In genomic region chr19:18281082-18282020, GRCh38 we compare ENCODE assay signal across 8 cellular contexts. TPM values are rescaled to one million over a fixed set of nuclear protein-coding genes. Genes with fewer than 3 reads are reported as not detected.
A peak's percentile ranks its signal among the peaks of the same experiment; 100 is the strongest.
DNase-seq lines count a peak whose midpoint lies in the region; ATAC-seq, FAIRE-seq and TF ChIP-seq lines count a peak whose summit lies in the region.

TSS of gene JUND (minus strand) at chr19:18281622. CDS start at chr19:18281484, 138 bp downstream.

- no peak for TF ChIP-seq CTCF in OCI-LY1 (IDR thresholded peaks at IDR 0.05; ENCODE audit: low read length)
- TF ChIP-seq CTCF in endothelial cell of umbilical vein (IDR thresholded peaks at IDR 0.05; ENCODE audit: extremely low read depth in 1 of 2, insufficient read depth in 1 of 2, low read depth in 1 of 2, low read length in 2 of 2), result no peak

- dilution Hi-C loops in endothelial cell of umbilical vein (cut with MboI; ENCODE audit: extremely low pct_ligation_motif_present, low sequenced_read_pairs), result no loop called here

- no peaks in the 10 kb centered on the region for H3F3A ChIP-seq in OCI-LY1 (ENCODE audit: insufficient read depth, low read length)

- ATAC-seq in GM21515 (IDR thresholded peaks at IDR 0.05; ENCODE audit: unreplicated experiment), result peak; percentile 58

- H3K9me2 ChIP-seq in OCI-LY1 (ENCODE audit: low read depth, low read length), result no peaks in the 10 kb centered on the region

- H2AFZ ChIP-seq in OCI-LY1 (ENCODE audit: low read length), result 0 out of 2 replicates have a peak within 1 kb of the TSS, but pooled peaks have one; percentile 16
- peak within 1 kb of the TSS; percentile 2 for H2AFZ ChIP-seq in endothelial cell of umbilical vein (ENCODE audit: low read depth, low read length)

- peak within 1 kb of the TSS; percentile 92 for H3K27ac ChIP-seq in OCI-LY1 (ENCODE audit: low read depth, low read length, poor library complexity, severe bottlenecking)
- H3K27ac ChIP-seq in endothelial cell of umbilical vein (ENCODE audit: insufficient read depth, low read depth, low read length), result peak within 1 kb of the TSS; percentile 94

- no TSS peak for BruUV-seq in endothelial cell of umbilical vein (replicated peaks; lab: Mats Ljungman, UMichigan)

- H3K4me1 ChIP-seq in OCI-LY1 (ENCODE audit: insufficient read depth, low read length, severe bottlenecking) (peaks cover 20% of the 10 kb centered on the region), endothelial cell of umbilical vein (ENCODE audit: control insufficient read depth, extremely low read depth, insufficient read depth, low read length) (peaks cover 19% of the 10 kb centered on the region)

- no peaks in the 10 kb centered on the region for H3K9me3 ChIP-seq in OCI-LY1 (ENCODE audit: low read length)
- no peaks in the 10 kb centered on the region for H3K9me3 ChIP-seq in endothelial cell of umbilical vein (replicated peaks; ENCODE audit: control insufficient read depth, insufficient read depth, low read length)

- CTCF ChIA-PET in endothelial cell of umbilical vein (lab: Charles Lee), result interaction anchor here (1.0 to 6.2 kb wide), 13 partner anchors 11 to 133 kb away, joined by 3 to 401 read pairs (median 39); partner anchors contain the start of genes GDF15, LSM4 and SSBP4

- DNase-seq in DMS 273 treated with DMSO at 0.1 percent for 48 hours (lab: John Stamatoyannopoulos, UW), result peak; percentile 91
- peak; percentile 85 for DNase-seq in HuH-7 (ENCODE audit: low spot score)
- peak; percentile 94 for DNase-seq in activated T-cell treated with anti-CD3 and anti-CD28 coated beads for 1 hour (ENCODE audit: low read depth)
- peak; percentile 98 for DNase-seq in endothelial cell of umbilical vein (ENCODE audit: low read depth, low spot score)
- DNase-seq in middle frontal gyrus (ENCODE audit: extremely low spot score, low spot score), result peak; percentile 94
- DNase-seq in stimulated activated CD8-positive, alpha-beta memory T cell treated with anti-CD3 and anti-CD28 coated beads, Interleukin-2, amount 100 ng/mL, for 1 hour (ENCODE audit: low read depth in 2 of 2), result peak; percentile 95 to 96

- H3K27me3 ChIP-seq in OCI-LY1 (ENCODE audit: insufficient read depth, low read length) (no peaks in the 10 kb centered on the region), endothelial cell of umbilical vein (ENCODE audit: control insufficient read depth in 2 of 2, insufficient read depth in 2 of 2, low read length in 2 of 2) (no peaks in the 10 kb centered on the region)

- H3K4me2 ChIP-seq in OCI-LY1 (ENCODE audit: low read length) (peak within 1 kb of the TSS; percentile 100), endothelial cell of umbilical vein (ENCODE audit: insufficient read depth, low read length) (peak within 1 kb of the TSS; percentile 65)

- peak; percentile 98 for TF ChIP-seq POLR2A in endothelial cell of umbilical vein (IDR thresholded peaks at IDR 0.05; ENCODE audit: low read depth, low read length)

- no peaks in the 10 kb centered on the region for H3K79me2 ChIP-seq in OCI-LY1 (ENCODE audit: insufficient read depth, low read length)
- H3K79me2 ChIP-seq in endothelial cell of umbilical vein (ENCODE audit: control insufficient read depth, insufficient read depth, low read length), result peaks cover 31% of the 10 kb centered on the region

- FAIRE-seq in endothelial cell of umbilical vein (lab: Jason Lieb, UNC), result peak; percentile 95

- H3K4me3 ChIP-seq in OCI-LY1 (ENCODE audit: low read depth, low read length, poor library complexity, severe bottlenecking), result peak within 1 kb of the TSS; percentile 75
- H3K4me3 ChIP-seq in endothelial cell of umbilical vein (replicated peaks in 1 of 3; ENCODE audit: insufficient read depth in 1 of 3, low read depth in 1 of 3, low read length in 3 of 3), result peak within 1 kb of the TSS; percentile 72 to 92 (median 80)

- peak within 1 kb of the TSS; percentile 95 for H3K9ac ChIP-seq in OCI-LY1 (ENCODE audit: low read length)
- peak within 1 kb of the TSS; percentile 98 for H3K9ac ChIP-seq in endothelial cell of umbilical vein (replicated peaks; ENCODE audit: extremely low read depth, insufficient read depth, low read length)

- H3K36me3 ChIP-seq in OCI-LY1 (ENCODE audit: insufficient read depth, low read length), result peaks cover 5% of the 10 kb centered on the region; the same call in 1 of the 2 replicates
- peaks cover 0 to 2% of the 10 kb centered on the region in 2 experiments for H3K36me3 ChIP-seq in endothelial cell of umbilical vein (ENCODE audit: control insufficient read depth in 2 of 2, extremely low read depth in 1 of 2, insufficient read depth in 2 of 2, low read length in 2 of 2)

- H4K20me1 ChIP-seq in OCI-LY1 (ENCODE audit: insufficient read depth, low read length), result no peaks in the 10 kb centered on the region
- peaks cover 5% of the 10 kb centered on the region for H4K20me1 ChIP-seq in endothelial cell of umbilical vein (replicated peaks; ENCODE audit: control insufficient read depth, extremely low read depth, insufficient read depth, low read length)

- no peaks in the 10 kb centered on the region for H3K9me1 ChIP-seq in endothelial cell of umbilical vein (replicated peaks; ENCODE audit: control insufficient read depth, extremely low read depth, insufficient read depth, low read length)

- intact Hi-C loops in endothelial cell of umbilical vein (cut with micrococcal nuclease), result loop anchor here (1.0 to 2.0 kb wide), 3 partner anchors 11 to 129 kb away; no protein-coding TSS in a partner anchor

- POLR2A ChIA-PET in endothelial cell of umbilical vein (lab: Charles Lee), result interaction anchor here (0.5 to 5.0 kb wide), 30 partner anchors 11 to 732 kb away, joined by 3 to 113 read pairs (median 5); partner anchors contain the start of genes GDF15, LSM4, MPV17L2 and RAB3A

TF ChIP-seq in endothelial cell of umbilical vein, 7 proteins besides CTCF, POLR2A, EP300 and RAD21:
- no peak for TF ChIP-seq GATA2 (IDR thresholded peaks at IDR 0.05; ENCODE audit: insufficient read depth, insufficient read length, low read depth, low read length)
- no peak for TF ChIP-seq MYC (IDR thresholded peaks at IDR 0.05; ENCODE audit: low read depth, low read length)
- TF ChIP-seq EZH2 (IDR thresholded peaks at IDR 0.05; ENCODE audit: borderline replicate concordance, low read depth, low read length, severe bottlenecking), result no peak
- TF ChIP-seq JUN (IDR thresholded peaks at IDR 0.05; ENCODE audit: borderline replicate concordance, insufficient read depth, insufficient read length, low read depth), result peak; percentile 49
- peak; percentile 99 for TF ChIP-seq POLR2AphosphoS5 (IDR thresholded peaks at IDR 0.05; ENCODE audit: insufficient read depth, low read depth, low read length)
- no peak for TF ChIP-seq FOS (IDR thresholded peaks at IDR 0.05; ENCODE audit: borderline replicate concordance, insufficient read depth, low read length)
- TF ChIP-seq MAX (IDR thresholded peaks at IDR 0.05; ENCODE audit: insufficient read depth, insufficient read length), result no peak

RNA-seq across cellular contexts. Expression of gene JUND, which starts in this region (rescaled TPM):
- 130 and 137 TPM in 2 replicates for total RNA-seq in endothelial cell of umbilical vein
- 91.4 and 134 TPM in 2 replicates for polyA plus RNA-seq in endothelial cell of umbilical vein
- 58.3 and 136 TPM in 2 replicates for polyA plus RNA-seq in endothelial cell of umbilical vein (2011; cell fraction: cytosol; rRNA removed)
- polyA plus RNA-seq in endothelial cell of umbilical vein (2011; cell fraction: nucleus; rRNA removed), result 50.7 and 62.6 TPM in 2 replicates
- 30.6 and 63.7 TPM in 2 replicates for polyA plus RNA-seq in endothelial cell of umbilical vein (2012)
- polyA minus RNA-seq in endothelial cell of umbilical vein, result 77.5 and 83.7 TPM in 2 replicates
- 217 TPM for polyA minus RNA-seq in endothelial cell of umbilical vein (2011; cell fraction: cytosol; rRNA and poly(A)+ RNA removed)
- polyA minus RNA-seq in endothelial cell of umbilical vein (2011; cell fraction: nucleus; rRNA and poly(A)+ RNA removed), result 49.7 and 109 TPM in 2 replicates

Comparison
In these comparisons a context has a peak if more than half of its experiments do, and no peak if none do; other contexts are left out.
1. Peak in every context shown above with its lines: DNase-seq, ATAC-seq, H3K4me3 ChIP-seq and H3K27ac ChIP-seq.